In the genomic region with DNA sequence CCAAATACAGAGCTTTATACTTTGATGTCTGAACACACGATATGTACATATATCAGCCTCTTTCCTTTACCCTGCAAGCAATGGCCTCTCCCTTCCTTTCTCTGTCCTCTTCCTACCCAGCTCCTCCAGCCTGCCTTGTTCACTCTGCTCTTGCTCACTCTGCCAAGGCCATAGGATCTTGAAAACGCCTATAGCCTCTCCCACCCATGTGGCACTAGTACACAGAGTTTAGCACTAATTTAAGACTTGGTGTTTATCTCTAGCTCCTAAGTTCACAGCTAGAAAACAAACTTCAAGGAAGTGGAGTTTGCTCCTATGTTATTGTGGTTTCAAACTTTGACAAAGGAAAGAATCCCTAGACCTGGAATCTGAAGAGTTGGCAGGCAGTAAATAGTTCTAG, we compare ENCODE assay signal across 27 cellular contexts.
"Had no signal": no experiment of that assay in that cellular context is flagged by ENCODE, and none has a peak within 500 bp of the region (broad histone marks: within the 10 kb centered on the region; RNA-seq: fewer than 3 reads in every experiment).

No MANE protein-coding gene starts in this region.

- H3K4me3 Mint-ChIP-seq: activated CD4-positive, alpha-beta T cell treated with anti-CD3 and anti-CD28 coated beads for 36 hours; activated naive CD8-positive, alpha-beta T cell; effector memory CD8-positive, alpha-beta T cell; natural killer cell treated with Interleukin-12 subunit alpha and Interleukin-12 subunit beta and Interleukin-15 and Interleukin-18, amount 100 ng/mL, for 72 hours; stimulated activated memory B cell treated with anti-CD40 and anti-IgM and Interleukin-4, amounts not matched to agents 10 μg/mL and 1 μg/mL and 100 μg/mL, for 72 hours; stimulated activated naive CD8-positive, alpha-beta T cell treated with anti-CD3 and anti-CD28 coated beads, Interleukin-15, amount 100 ng/mL, for 72 hours had no signal

- FAIRE-seq: bronchial epithelial cell had no signal

- H3K9me3 ChIP-seq: neutrophil, right lobe of liver, suprapubic skin, tibial artery had no signal

- H3K27ac ChIP-seq: coronary artery, foreskin keratinocyte, heart right ventricle, left ventricle myocardium inferior, neutrophil, right lobe of liver, suprapubic skin, tibial artery had no signal

- H3K4me3 ChIP-seq: coronary artery, heart right ventricle, left ventricle myocardium inferior, lung, right lobe of liver, suprapubic skin, tibial artery had no signal

- H3K4me1 Mint-ChIP-seq: stimulated activated memory B cell treated with anti-CD40 and anti-IgM and Interleukin-4, amounts not matched to agents 10 μg/mL and 1 μg/mL and 100 μg/mL, for 72 hours had no signal

- H3K27me3 ChIP-seq: foreskin keratinocyte, neutrophil, right lobe of liver, suprapubic skin, tibial artery had no signal

- H3K27ac Mint-ChIP-seq: activated CD4-positive, alpha-beta T cell treated with anti-CD3 and anti-CD28 coated beads for 36 hours; activated naive CD8-positive, alpha-beta T cell; effector memory CD8-positive, alpha-beta T cell; progenitor cell of endocrine pancreas; stimulated activated memory B cell treated with anti-CD40 and anti-IgM and Interleukin-4, amounts not matched to agents 10 μg/mL and 1 μg/mL and 100 μg/mL, for 72 hours; stimulated activated naive CD8-positive, alpha-beta T cell treated with anti-CD3 and anti-CD28 coated beads, Interleukin-15, amount 100 ng/mL, for 72 hours had no signal

- H3K36me3 ChIP-seq: heart right ventricle, left ventricle myocardium inferior, neutrophil, right lobe of liver, suprapubic skin, tibial artery had no signal

- H3K36me3 Mint-ChIP-seq: activated naive CD8-positive, alpha-beta T cell; stimulated activated memory B cell treated with anti-CD40 and anti-IgM and Interleukin-4, amounts not matched to agents 10 μg/mL and 1 μg/mL and 100 μg/mL, for 72 hours had no signal

- ATAC-seq: activated CD4-positive, alpha-beta T cell treated with anti-CD3 and anti-CD28 coated beads for 36 hours; effector memory CD8-positive, alpha-beta T cell; foreskin keratinocyte; heart right ventricle; natural killer cell treated with Interleukin-12 subunit alpha and Interleukin-12 subunit beta and Interleukin-15 and Interleukin-18, amount 100 ng/mL, for 72 hours; right lobe of liver; stimulated activated memory B cell treated with anti-CD40 and anti-IgM and Interleukin-4, amounts not matched to agents 10 μg/mL and 1 μg/mL and 100 μg/mL, for 72 hours; stimulated activated naive CD8-positive, alpha-beta T cell treated with anti-CD3 and anti-CD28 coated beads, Interleukin-15, amount 100 ng/mL, for 72 hours had no signal

- H3K27me3 Mint-ChIP-seq: activated naive CD8-positive, alpha-beta T cell; natural killer cell treated with Interleukin-12 subunit alpha and Interleukin-12 subunit beta and Interleukin-15 and Interleukin-18, amount 100 ng/mL, for 72 hours; progenitor cell of endocrine pancreas; stimulated activated naive CD8-positive, alpha-beta T cell treated with anti-CD3 and anti-CD28 coated beads, Interleukin-15, amount 100 ng/mL, for 72 hours had no signal

- H3K4me1 ChIP-seq: heart right ventricle, left ventricle myocardium inferior, right lobe of liver, suprapubic skin had no signal

- DNase-seq: activated CD4-positive, alpha-beta T cell treated with anti-CD3 and anti-CD28 coated beads for 36 hours; activated CD4-positive, alpha-beta T cell treated with anti-CD3 and anti-CD28 coated beads, Interleukin-2, amount 50 U/mL, for 48 hours; activated CD4-positive, CD25-positive, alpha-beta regulatory T cell; activated CD8-positive, alpha-beta memory T cell treated with anti-CD3 and anti-CD28 coated beads for 24 hours; activated effector memory CD4-positive, alpha-beta T cell treated with Interleukin-2 at 50 U/mL for 16 hours; activated naive CD4-positive, alpha-beta T cell treated with Interleukin-2 at 50 U/mL for 16 hours; anterior cingulate cortex; cerebellar nuclear complex; effector memory CD8-positive, alpha-beta T cell; foreskin keratinocyte; heart right ventricle; left ventricle myocardium inferior; mesendoderm; right lobe of liver; stimulated activated CD4-positive, alpha-beta T cell treated with anti-CD3 and anti-CD28 coated beads, Interleukin-4, amount 100 ng/mL, for 24 hours; stimulated activated naive CD8-positive, alpha-beta T cell treated with anti-CD3 and anti-CD28 coated beads, Interleukin-15, amount 100 ng/mL, for 72 hours; T-helper 1 cell; tibial artery had no signal
